ENCODE assay signal across 9 cellular contexts in the genomic region with DNA sequence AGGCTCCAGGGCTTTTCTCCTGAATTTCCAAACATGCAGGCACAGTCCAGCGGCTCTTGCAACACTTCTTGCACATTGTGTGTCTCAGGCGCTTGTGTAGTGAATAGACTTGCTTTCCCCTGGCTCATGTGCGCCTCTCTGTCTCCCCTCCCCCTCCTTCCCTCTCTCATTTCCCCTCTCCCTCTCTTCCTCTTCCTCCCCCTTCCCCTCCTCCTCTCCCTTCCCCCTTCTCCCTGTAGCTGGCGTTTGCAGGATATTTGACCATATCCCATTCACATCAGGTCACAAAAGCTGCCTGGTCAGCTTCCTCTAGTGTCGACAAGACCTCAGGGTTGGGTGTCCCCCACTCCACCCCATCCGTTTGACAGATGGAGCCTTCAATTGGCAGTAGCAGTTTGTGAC. TPM values are rescaled to one million over a fixed set of nuclear protein-coding genes. Genes with fewer than 3 reads are reported as not detected.
DNase-seq lines count a peak whose midpoint lies in the region; ATAC-seq and TF ChIP-seq lines count a peak whose summit lies in the region.
"Had no signal": no experiment of that assay in that cellular context is flagged by ENCODE, and none has a peak within 500 bp of the region (broad histone marks: within the 10 kb centered on the region; RNA-seq: fewer than 3 reads in every experiment).

No MANE protein-coding gene starts in this region.

- no peaks in the 10 kb centered on the region for H3K9me3 ChIP-seq in SJSA1 (replicated peaks)

- in situ Hi-C loops in GM13976 (cut with MboI; ENCODE audit: low sequenced_read_pairs, unreplicated experiment), result loop anchor here (10.0 kb wide), 1 partner anchor 59 kb away; no protein-coding TSS in a partner anchor

- H3K36me3 ChIP-seq in SJSA1, result no peaks in the 10 kb centered on the region

- no peaks in the 10 kb centered on the region for H3K27me3 ChIP-seq in SJSA1 (replicated peaks)

- H3K4me3 ChIP-seq in SJSA1 (peak overlapping the region; percentile 55), fibroblast of the aortic adventitia (ENCODE audit: low read depth, low read length) (peak overlapping the region; percentile 4), skeletal muscle cell (ENCODE audit: low read depth, low read length) (peak overlapping the region; percentile 57)

- TF ChIP-seq CTCF in fibroblast of the aortic adventitia (IDR thresholded peaks at IDR 0.05; ENCODE audit: insufficient read depth, low read length) (no peak), GM13976 (IDR thresholded peaks at IDR 0.05; ENCODE audit: borderline replicate concordance, control extremely low read depth, extremely low read depth, insufficient read depth, missing control alignments) (no peak)

- peaks cover 51% of the 10 kb centered on the region for H3K4me1 ChIP-seq in SJSA1 (replicated peaks)

- no peak overlapping the region for H3K27ac ChIP-seq in SJSA1
- H3K27ac ChIP-seq: C4-2B had no signal

- peak; percentile 4 for DNase-seq in NCI-H146 (lab: John Stamatoyannopoulos, UW)
- no peak for DNase-seq in NCI-H146 treated with DMSO at 0.1 percent for 48 hours (lab: John Stamatoyannopoulos, UW; ENCODE audit: unreplicated experiment)
- DNase-seq in SJSA1 (ENCODE audit: low read depth in 1 of 2, low spot score in 2 of 2), result no peak
- DNase-seq in fibroblast of the aortic adventitia (ENCODE audit: low read depth), result peak; percentile 55
- DNase-seq in skeletal muscle cell (ENCODE audit: low read depth), result no peak
- no peak for DNase-seq in GM13976 (ENCODE audit: low spot score)
- DNase-seq in stimulated activated CD4-positive, alpha-beta T cell treated with anti-CD3 and anti-CD28 coated beads, Interleukin-2, amount 100 ng/mL, for 24 hours, result no peak

- ATAC-seq in HG02973 (IDR thresholded peaks at IDR 0.05; ENCODE audit: unreplicated experiment), result no peak

RNA-seq across cellular contexts. Expression of a gene that starts 2.4 kb away (rescaled TPM):
- 15.3 and 16.1 TPM in 2 replicates for total RNA-seq in SJSA1 (2014; rRNA removed; shearing (Covaris generic))
- 4.2 and 6.0 TPM in 2 replicates for total RNA-seq in fibroblast of the aortic adventitia (ENCODE audit: low replicate concordance)

RNA-seq across cellular contexts. Expression of a gene that starts 30.8 kb away (rescaled TPM):
- 2.6 and 3.5 TPM in 2 replicates for total RNA-seq in SJSA1 (2014; rRNA removed; shearing (Covaris generic))
- total RNA-seq in fibroblast of the aortic adventitia (ENCODE audit: low replicate concordance), result 5.2 and 6.0 TPM in 2 replicates

Comparison
In these comparisons a context has a peak if more than half of its experiments do, and no peak if none do; other contexts are left out.
1. DNase-seq: peak in NCI-H146 (single experiment) and fibroblast of the aortic adventitia (single experiment); none in NCI-H146 treated with DMSO at 0.1 percent for 48 hours (single experiment), SJSA1 (0 of 2), skeletal muscle cell (single experiment), GM13976 (single experiment) and stimulated activated CD4-positive, alpha-beta T cell treated with anti-CD3 and anti-CD28 coated beads, Interleukin-2, amount 100 ng/mL, for 24 hours (0 of 2).
2. H3K4me3 ChIP-seq: peak in every context shown above with its lines; median percentile 57 in skeletal muscle cell; 55 in SJSA1; 4 in fibroblast of the aortic adventitia.